ENCODE assay signal across 1 cellular context in the genomic region with DNA sequence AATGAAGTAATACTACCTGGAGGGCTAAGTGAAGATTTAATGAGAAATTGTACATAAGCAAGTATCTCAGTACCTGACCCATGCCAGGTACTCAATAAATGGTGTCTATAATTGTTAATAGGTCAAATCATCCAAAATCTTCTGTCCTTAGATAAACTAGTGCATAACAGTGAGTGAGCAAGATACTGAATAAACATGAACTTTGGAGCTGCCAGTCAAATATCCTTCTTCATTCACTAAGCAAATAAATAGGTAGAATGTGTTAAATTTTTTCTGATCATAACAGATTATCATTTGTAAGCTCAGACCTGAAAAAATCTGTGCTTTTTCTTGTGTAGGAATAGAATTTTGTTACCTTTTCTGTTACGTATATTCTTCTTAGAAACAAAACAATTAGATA.
A peak's percentile ranks its signal among the peaks of the same experiment; 100 is the strongest.
TF ChIP-seq lines count a peak whose summit lies in the region.

No MANE protein-coding gene starts in this region.

TF ChIP-seq in liver, 16 proteins besides CTCF, POLR2A, EP300 and RAD21 (continued from another document):
- TF ChIP-seq, protein P1, sequence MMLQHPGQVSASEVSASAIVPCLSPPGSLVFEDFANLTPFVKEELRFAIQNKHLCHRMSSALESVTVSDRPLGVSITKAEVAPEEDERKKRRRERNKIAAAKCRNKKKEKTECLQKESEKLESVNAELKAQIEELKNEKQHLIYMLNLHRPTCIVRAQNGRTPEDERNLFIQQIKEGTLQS (IDR thresholded peaks at IDR 0.05), result no peak
- TF ChIP-seq FOXA2 (IDR thresholded peaks at IDR 0.05) (peak; percentile 70), NR2F2 (IDR thresholded peaks at IDR 0.05) (no peak), SP1 (IDR thresholded peaks at IDR 0.05) (peak; percentile 16), YY1 (IDR thresholded peaks at IDR 0.05) (no peak), JUND (IDR thresholded peaks at IDR 0.05) (peak in 1 of 2 donors; percentile 20), HNF4G (IDR thresholded peaks at IDR 0.05) (peak; percentile 53)
- TF ChIP-seq, protein P2, sequence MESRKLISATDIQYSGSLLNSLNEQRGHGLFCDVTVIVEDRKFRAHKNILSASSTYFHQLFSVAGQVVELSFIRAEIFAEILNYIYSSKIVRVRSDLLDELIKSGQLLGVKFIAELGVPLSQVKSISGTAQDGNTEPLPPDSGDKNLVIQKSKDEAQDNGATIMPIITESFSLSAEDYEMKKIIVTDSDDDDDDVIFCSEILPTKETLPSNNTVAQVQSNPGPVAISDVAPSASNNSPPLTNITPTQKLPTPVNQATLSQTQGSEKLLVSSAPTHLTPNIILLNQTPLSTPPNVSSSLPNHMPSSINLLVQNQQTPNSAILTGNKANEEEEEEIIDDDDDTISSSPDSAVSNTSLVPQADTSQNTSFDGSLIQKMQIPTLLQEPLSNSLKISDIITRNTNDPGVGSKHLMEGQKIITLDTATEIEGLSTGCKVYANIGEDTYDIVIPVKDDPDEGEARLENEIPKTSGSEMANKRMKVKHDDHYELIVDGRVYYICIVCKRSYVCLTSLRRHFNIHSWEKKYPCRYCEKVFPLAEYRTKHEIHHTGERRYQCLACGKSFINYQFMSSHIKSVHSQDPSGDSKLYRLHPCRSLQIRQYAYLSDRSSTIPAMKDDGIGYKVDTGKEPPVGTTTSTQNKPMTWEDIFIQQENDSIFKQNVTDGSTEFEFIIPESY (IDR thresholded peaks at IDR 0.05), result no peak
